Comparison of ENCODE assay signal across 8 cellular contexts in genomic region chr3:141575879-141576743, GRCh38.
A peak's percentile ranks its signal among the peaks of the same experiment; 100 is the strongest.
DNase-seq lines count a peak whose midpoint lies in the region; ATAC-seq and TF ChIP-seq lines count a peak whose summit lies in the region.

No MANE protein-coding gene starts in this region.

- no peaks in the 10 kb centered on the region for H3K27me3 ChIP-seq in CD4-positive, alpha-beta memory T cell (ENCODE audit: insufficient read depth, low read length)
- H3K27me3 ChIP-seq in upper lobe of right lung = no peaks in the 10 kb centered on the region

- peak overlapping the region; percentile 10 to 70 (median 50) for H3K4me3 Mint-ChIP-seq in CD4-positive, alpha-beta memory T cell
- peak overlapping the region in 2 of 5 donors; percentile 36 to 38 for H3K4me3 Mint-ChIP-seq in immature natural killer cell

- intact Hi-C loops in CD4-positive, alpha-beta memory T cell (cut with micrococcal nuclease) = loop anchor here (1.0 to 5.0 kb wide), 2 partner anchors 337 to 706 kb away; no protein-coding TSS in a partner anchor
- intact Hi-C loops in upper lobe of right lung (cut with DNase I) = no loop called here

- CTCF ChIA-PET in CD4-positive, alpha-beta memory T cell (lab: Charles Lee; ENCODE audit: partially characterized antibody) = interaction anchor here (0.9 to 1.3 kb wide), 8 partner anchors 11 to 339 kb away, joined by 3 to 5 read pairs (median 3); no protein-coding TSS in a partner anchor

- H3K9me3 ChIP-seq in CD4-positive, alpha-beta memory T cell (ENCODE audit: control insufficient read depth in 1 of 2, low read length in 2 of 2) = no peaks in the 10 kb centered on the region
- H3K9me3 ChIP-seq in upper lobe of right lung = no peaks in the 10 kb centered on the region

- peak in 4 of 5 donors; percentile 16 to 27 (median 23) for DNase-seq in CD4-positive, alpha-beta memory T cell
- peak; percentile 39 for DNase-seq in MV-4-11 (lab: John Stamatoyannopoulos, UW)
- DNase-seq in activated naive CD4-positive, alpha-beta T cell treated with anti-CD3 and anti-CD28 coated beads, Interleukin-2, amount 50 U/mL, for 72 hours (ENCODE audit: low spot score in 2 of 2) = no peak
- peak in 2 of 3 donors; percentile 11 to 21 for DNase-seq in immature natural killer cell
- no peak for DNase-seq in upper lobe of right lung
- DNase-seq in stimulated activated CD4-positive, alpha-beta T cell treated with anti-CD3 and anti-CD28 coated beads, Interleukin-4, amount 100 ng/mL, for 1 hour = no peak
- no peak for DNase-seq in SK-N-DZ (ENCODE audit: low spot score)

- no peaks in the 10 kb centered on the region for H3K27me3 Mint-ChIP-seq in CD4-positive, alpha-beta memory T cell
- peaks cover 0 to 2% (median 0%) of the 10 kb centered on the region in 3 donors for H3K27me3 Mint-ChIP-seq in immature natural killer cell (ENCODE audit: low read depth in 3 of 3)

- no peak overlapping the region for H3K4me3 ChIP-seq in CD4-positive, alpha-beta memory T cell (ENCODE audit: low read length in 2 of 2)
- H3K4me3 ChIP-seq in upper lobe of right lung = no peak overlapping the region

- peaks cover 48% of the 10 kb centered on the region for H3K36me3 ChIP-seq in CD4-positive, alpha-beta memory T cell (ENCODE audit: insufficient read depth, low read length)
- H3K36me3 ChIP-seq in upper lobe of right lung = peaks cover 79% of the 10 kb centered on the region

- H3K4me1 Mint-ChIP-seq in CD4-positive, alpha-beta memory T cell = peaks cover 7 to 8% (median 8%) of the 10 kb centered on the region in 4 donors
- H3K4me1 Mint-ChIP-seq in immature natural killer cell = peaks cover 6 to 27% of the 10 kb centered on the region in 2 donors

- H3K9me3 Mint-ChIP-seq in CD4-positive, alpha-beta memory T cell = no peaks in the 10 kb centered on the region
- no peaks in the 10 kb centered on the region for H3K9me3 Mint-ChIP-seq in activated naive CD4-positive, alpha-beta T cell treated with anti-CD3 and anti-CD28 coated beads, Interleukin-2, amount 50 U/mL, for 72 hours
- H3K9me3 Mint-ChIP-seq in immature natural killer cell = no peaks in the 10 kb centered on the region

- POLR2A ChIA-PET in CD4-positive, alpha-beta memory T cell (lab: Charles Lee; ENCODE audit: partially characterized antibody) = interaction anchor here (0.6 kb wide), 1 partner anchor 160 kb away, joined by 3 read pairs; no protein-coding TSS in a partner anchor

- peaks cover 27 to 60% of the 10 kb centered on the region in 2 donors for H3K36me3 Mint-ChIP-seq in CD4-positive, alpha-beta memory T cell
- peaks cover 0 to 6% of the 10 kb centered on the region in 2 donors for H3K36me3 Mint-ChIP-seq in activated naive CD4-positive, alpha-beta T cell treated with anti-CD3 and anti-CD28 coated beads, Interleukin-2, amount 50 U/mL, for 72 hours
- H3K36me3 Mint-ChIP-seq in immature natural killer cell = peaks cover 5 to 42% (median 16%) of the 10 kb centered on the region in 3 donors

- ATAC-seq in GM19025 (IDR thresholded peaks at IDR 0.05; ENCODE audit: low read depth, unreplicated experiment) = peak; percentile 58
- peak; percentile 37 to 62 for ATAC-seq in activated naive CD4-positive, alpha-beta T cell treated with anti-CD3 and anti-CD28 coated beads, Interleukin-2, amount 50 U/mL, for 72 hours
- ATAC-seq in upper lobe of right lung = peak; percentile 49

- peak; percentile 59 for TF ChIP-seq CTCF in upper lobe of right lung (IDR thresholded peaks at IDR 0.05)

- peak overlapping the region; percentile 60 to 91 (median 72) for H3K27ac Mint-ChIP-seq in CD4-positive, alpha-beta memory T cell
- H3K27ac Mint-ChIP-seq in activated naive CD4-positive, alpha-beta T cell treated with anti-CD3 and anti-CD28 coated beads, Interleukin-2, amount 50 U/mL, for 72 hours = peak overlapping the region; percentile 37 to 52
- peak overlapping the region; percentile 63 to 91 (median 78) for H3K27ac Mint-ChIP-seq in immature natural killer cell

- H3K27ac ChIP-seq in CD4-positive, alpha-beta memory T cell (ENCODE audit: low read depth, low read length) = no peak overlapping the region
- H3K27ac ChIP-seq in upper lobe of right lung = no peak overlapping the region

- H3K4me1 ChIP-seq in CD4-positive, alpha-beta memory T cell (ENCODE audit: insufficient read depth, low read length) = peaks cover 7% of the 10 kb centered on the region
- H3K4me1 ChIP-seq in upper lobe of right lung = no peaks in the 10 kb centered on the region

Comparison
In these comparisons a context has a peak if more than half of its experiments do, and no peak if none do; other contexts are left out.
1. DNase-seq: peak in CD4-positive, alpha-beta memory T cell (4 of 5), MV-4-11 (single experiment) and immature natural killer cell (2 of 3); none in activated naive CD4-positive, alpha-beta T cell treated with anti-CD3 and anti-CD28 coated beads, Interleukin-2, amount 50 U/mL, for 72 hours (0 of 2), upper lobe of right lung (single experiment), stimulated activated CD4-positive, alpha-beta T cell treated with anti-CD3 and anti-CD28 coated beads, Interleukin-4, amount 100 ng/mL, for 1 hour (single experiment) and SK-N-DZ (single experiment).
2. Peak in every context shown above with its lines, with median percentiles within 50 percentile points of each other: H3K27ac Mint-ChIP-seq and ATAC-seq.